ENCODE assay signal across 6 cellular contexts in the genomic region with DNA sequence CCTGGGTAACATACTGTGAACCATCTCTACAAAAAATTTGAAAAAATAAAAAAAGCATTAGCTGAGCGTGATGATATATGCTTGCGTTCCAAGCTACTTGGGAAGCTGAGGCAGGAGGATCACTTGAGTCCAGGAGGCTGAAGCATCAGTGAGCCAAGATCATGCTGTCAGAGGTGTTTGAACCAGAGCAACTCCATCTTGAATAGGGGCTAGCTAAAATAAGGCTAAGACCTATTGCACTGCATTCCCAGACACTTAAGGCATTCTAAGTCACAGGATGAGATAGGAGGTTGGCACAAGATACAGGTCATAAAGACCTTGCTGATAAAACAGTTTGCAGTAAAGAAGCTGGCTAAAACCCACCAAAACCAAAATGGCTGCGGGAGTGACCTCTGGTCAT. TPM values are rescaled to one million over a fixed set of nuclear protein-coding genes. Genes with fewer than 3 reads are reported as not detected.
"Had no signal": no experiment of that assay in that cellular context is flagged by ENCODE, and none has a peak within 500 bp of the region (broad histone marks: within the 10 kb centered on the region; RNA-seq: fewer than 3 reads in every experiment).

No MANE protein-coding gene starts in this region.

RNA-seq across cellular contexts. Expression of a gene that starts 58.5 kb away (rescaled TPM):
- total RNA-seq: GM23338, H1, H7, H9, HFFc6 had no signal
- polyA plus RNA-seq: GM23248, GM23338 had no signal
